Comparison of ENCODE assay signal across 27 cellular contexts in the genomic region with DNA sequence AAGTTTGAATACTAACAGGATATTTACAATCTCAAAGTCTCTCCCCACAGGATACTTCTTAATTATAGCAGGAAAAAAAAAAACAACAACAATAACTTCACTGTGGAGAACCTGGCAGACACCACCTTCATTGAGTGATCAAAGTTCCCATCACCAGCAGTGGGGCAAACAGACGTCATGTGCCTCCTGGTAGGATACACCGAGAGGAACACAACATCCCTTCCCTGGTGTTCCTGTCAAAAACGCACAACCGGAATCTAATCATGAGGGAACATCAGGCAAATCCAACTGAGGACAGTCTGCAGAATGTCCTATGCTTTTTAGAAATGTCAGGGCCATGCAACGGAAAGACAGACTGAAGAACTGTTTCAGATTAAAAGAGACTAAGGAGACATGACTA.
"Had no signal": no experiment of that assay in that cellular context is flagged by ENCODE, and none has a peak within 500 bp of the region (broad histone marks: within the 10 kb centered on the region; RNA-seq: fewer than 3 reads in every experiment).

No MANE protein-coding gene starts in this region.

- H3K27me3 ChIP-seq: esophagus squamous epithelium, neutrophil, right atrium auricular region, sigmoid colon, testis, tibial nerve, upper lobe of right lung, uterus had no signal

- H3K4me1 ChIP-seq: testis, upper lobe of right lung, uterus had no signal

- H3K27ac ChIP-seq: esophagus squamous epithelium, neutrophil, parathyroid adenoma, sigmoid colon, testis, upper lobe of right lung, uterus had no signal

- H3K4me3 ChIP-seq: coronary artery, esophagus squamous epithelium, mucosa of descending colon, right atrium auricular region, sigmoid colon, testis, tibial nerve, upper lobe of right lung, uterus had no signal

- DNase-seq: central memory CD4-positive, alpha-beta T cell; effector memory CD8-positive, alpha-beta T cell; erythroblast; esophagus squamous epithelium; foreskin melanocyte; hypothalamus; immature natural killer cell; islet precursor cell; kidney glomerular epithelial cell; left colon; left ventricle myocardium superior; mesenchymal stem cell; mucosa of descending colon; naive thymus-derived CD4-positive, alpha-beta T cell; sigmoid colon; stimulated activated CD4-positive, alpha-beta T cell treated with anti-CD3 and anti-CD28 coated beads, Interleukin-4, amount 100 ng/mL, for 4 hours; stimulated activated naive CD8-positive, alpha-beta T cell treated with anti-CD3 and anti-CD28 coated beads, Interleukin-15, Interleukin-2, amounts not matched to agents 100 U/mL and 50 U/mL, for 24 hours; substantia nigra; testis; upper lobe of right lung; uterus had no signal

- ATAC-seq: effector memory CD8-positive, alpha-beta T cell; left colon; left ventricle myocardium superior; mucosa of descending colon; naive thymus-derived CD4-positive, alpha-beta T cell; stimulated activated memory B cell treated with anti-CD40 and anti-IgM and Interleukin-4, amounts not matched to agents 10 μg/mL and 1 μg/mL and 100 μg/mL, for 72 hours; stimulated activated naive CD8-positive, alpha-beta T cell treated with anti-CD3 and anti-CD28 coated beads, Interleukin-15, Interleukin-2, amounts not matched to agents 100 U/mL and 50 U/mL, for 24 hours; upper lobe of right lung had no signal

- H3K9me3 ChIP-seq: esophagus squamous epithelium, mucosa of descending colon, neutrophil, right atrium auricular region, sigmoid colon, testis, tibial nerve, upper lobe of right lung, uterus had no signal

- H3K36me3 ChIP-seq: esophagus squamous epithelium, neutrophil, right atrium auricular region, sigmoid colon, tibial nerve, upper lobe of right lung, uterus had no signal
